In the genomic region with DNA sequence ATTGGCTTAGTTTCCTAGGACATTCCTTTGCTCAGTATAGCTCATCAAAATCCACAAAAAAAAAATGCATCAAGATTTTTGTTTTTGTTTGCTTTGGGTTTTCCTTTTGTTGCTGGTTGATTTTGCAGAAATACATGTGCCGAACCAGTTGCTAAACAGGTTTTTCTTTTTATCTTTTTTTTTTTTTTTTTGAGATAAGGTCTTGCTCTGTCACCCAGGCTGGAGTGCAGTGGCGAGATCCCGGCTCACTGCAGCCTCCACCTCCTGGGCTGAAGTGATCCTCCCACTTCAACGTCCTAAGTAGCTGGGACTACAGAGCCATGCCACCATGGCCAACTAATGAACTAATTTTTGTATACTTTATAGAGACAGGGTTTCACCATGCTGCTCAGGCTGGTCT, we compare ENCODE assay signal across 15 cellular contexts. TPM values are rescaled to one million over a fixed set of nuclear protein-coding genes. Genes with fewer than 3 reads are reported as not detected.
DNase-seq lines count a peak whose midpoint lies in the region; ATAC-seq and TF ChIP-seq lines count a peak whose summit lies in the region.
"Had no signal": no experiment of that assay in that cellular context is flagged by ENCODE, and none has a peak within 500 bp of the region (broad histone marks: within the 10 kb centered on the region; RNA-seq: fewer than 3 reads in every experiment).

No MANE protein-coding gene starts in this region.

- no peak overlapping the region for H3K27ac ChIP-seq in right cardiac atrium (ENCODE audit: low read length)
- H3K27ac ChIP-seq in right atrium auricular region: no peak overlapping the region
- H3K27ac ChIP-seq in adrenal gland: no peak overlapping the region
- H3K27ac ChIP-seq in parathyroid adenoma: no peak overlapping the region
- H3K27ac ChIP-seq: A549 had no signal

- H3K4me3 ChIP-seq in right cardiac atrium (ENCODE audit: low read length) (no peak overlapping the region), right atrium auricular region (no peak overlapping the region), adrenal gland (no peak overlapping the region), parathyroid adenoma (ENCODE audit: low read depth, low read length) (no peak overlapping the region)
- H3K4me3 ChIP-seq: A549 had no signal

- DNase-seq in right cardiac atrium: no peak
- no peak for DNase-seq in right atrium auricular region (ENCODE audit: low spot score)
- peak in 4 of 7 donors; percentile 26 to 48 (median 37) for DNase-seq in adrenal gland
- DNase-seq in activated CD4-positive, alpha-beta T cell treated with anti-CD3 and anti-CD28 coated beads for 4 hours: no peak
- DNase-seq: CD4-positive, alpha-beta T cell; KG1; MV-4-11; NCI-H1694 treated with DMSO at 0.1 percent for 48 hours; NCI-H510A treated with DMSO at 0.1 percent for 48 hours; NCI-H774 had no signal

- H3K4me1 ChIP-seq in right cardiac atrium (ENCODE audit: control insufficient read depth, insufficient read depth, low read length) (no peaks in the 10 kb centered on the region), right atrium auricular region (peaks cover 0 to 20% of the 10 kb centered on the region in 2 donors), adrenal gland (replicated peaks in 1 of 2) (peaks cover 0 to 8% of the 10 kb centered on the region in 2 donors), parathyroid adenoma (no peaks in the 10 kb centered on the region)
- H3K4me1 ChIP-seq: A549 had no signal

- H3K36me3 ChIP-seq in right atrium auricular region (no peaks in the 10 kb centered on the region), adrenal gland (replicated peaks in 1 of 2) (no peaks in the 10 kb centered on the region), parathyroid adenoma (ENCODE audit: control insufficient read depth, insufficient read depth, low read length) (no peaks in the 10 kb centered on the region)

- no peak overlapping the region for H3K9ac ChIP-seq in parathyroid adenoma

- TF ChIP-seq POLR2A in adrenal gland (IDR thresholded peaks at IDR 0.05): no peak

- H3K9me3 ChIP-seq in right cardiac atrium (ENCODE audit: control insufficient read depth, low read length): no peaks in the 10 kb centered on the region
- H3K9me3 ChIP-seq in right atrium auricular region: no peaks in the 10 kb centered on the region
- H3K9me3 ChIP-seq in adrenal gland (replicated peaks in 1 of 3): no peaks in the 10 kb centered on the region
- H3K9me3 ChIP-seq in parathyroid adenoma (ENCODE audit: control insufficient read depth, low read length): no peaks in the 10 kb centered on the region
- H3K9me3 ChIP-seq: A549 had no signal

- H3K27me3 ChIP-seq in right cardiac atrium (ENCODE audit: control insufficient read depth, insufficient read depth) (no peaks in the 10 kb centered on the region), right atrium auricular region (no peaks in the 10 kb centered on the region), adrenal gland (no peaks in the 10 kb centered on the region), parathyroid adenoma (ENCODE audit: control insufficient read depth, insufficient read depth, low read length) (no peaks in the 10 kb centered on the region)

- H3K79me2 ChIP-seq in parathyroid adenoma: no peaks in the 10 kb centered on the region

- peak overlapping the region; percentile 36 for H2AFZ ChIP-seq in parathyroid adenoma

- 27% methylated on average over 4 of the region's 4 CpGs for WGBS in right cardiac atrium
- 36 to 45% (median 42%) methylated on average over 4 of the region's 4 CpGs for WGBS in adrenal gland, 4 donors

- intact Hi-C loops in right cardiac atrium (cut with DNase I) (no loop called here), adrenal gland (cut with DNase I) (no loop called here)

- no peak overlapping the region for H3K4me2 ChIP-seq in parathyroid adenoma (ENCODE audit: low read length)
- H3K4me2 ChIP-seq: A549 had no signal

- ATAC-seq in right cardiac atrium (peak; percentile 36 to 47), GM19467 (IDR thresholded peaks at IDR 0.05; ENCODE audit: unreplicated experiment) (no peak), HG03175 (IDR thresholded peaks at IDR 0.05; ENCODE audit: unreplicated experiment) (no peak)
- ATAC-seq: A549, HepG2 had no signal

- TF ChIP-seq CTCF in right atrium auricular region (IDR thresholded peaks at IDR 0.05) (no peak), adrenal gland (IDR thresholded peaks at IDR 0.05) (no peak), parathyroid adenoma (IDR thresholded peaks at IDR 0.05) (no peak)

RNA-seq across cellular contexts. Expression of a gene that starts 8.3 kb away (rescaled TPM):
- total RNA-seq in right cardiac atrium (10 to 100 TPM; 15.6 to 20.6 (median 19.8) TPM), right atrium auricular region (10 to 100 TPM; 13.0 to 14.7 TPM), adrenal gland (10 to 100 TPM; 22.6 to 36.6 (median 32.1) TPM)
- polyA plus RNA-seq in right cardiac atrium (11.7 TPM), adrenal gland (10 to 100 TPM in 2 of 3 donors, 1 to 10 TPM in 1; 9.1 to 44.7 (median 12.5) TPM)

Comparison
In these comparisons a context has a peak if more than half of its experiments do, and no peak if none do; other contexts are left out.
1. ATAC-seq: peak in right cardiac atrium (2 of 2); none in GM19467 (single experiment) and HG03175 (single experiment).
2. DNase-seq: peak in adrenal gland (4 of 7); none in right cardiac atrium (0 of 3), right atrium auricular region (single experiment) and activated CD4-positive, alpha-beta T cell treated with anti-CD3 and anti-CD28 coated beads for 4 hours (0 of 2).